ENCODE assay signal across 13 cellular contexts in genomic region chr2:135164431-135164830, GRCh38.
A peak's percentile ranks its signal among the peaks of the same experiment; 100 is the strongest.
DNase-seq lines count a peak whose midpoint lies in the region; ATAC-seq and TF ChIP-seq lines count a peak whose summit lies in the region.
"Had no signal": no experiment of that assay in that cellular context is flagged by ENCODE, and none has a peak within 500 bp of the region (broad histone marks: within the 10 kb centered on the region; RNA-seq: fewer than 3 reads in every experiment).

No MANE protein-coding gene starts in this region.

- no peak overlapping the region for H2BK5ac ChIP-seq in neuronal stem cell (ENCODE audit: low read length)

- H3K9me3 ChIP-seq in adipocyte (ENCODE audit: control insufficient read depth, low read length): no peaks in the 10 kb centered on the region
- H3K9me3 ChIP-seq in spleen: no peaks in the 10 kb centered on the region
- H3K9me3 ChIP-seq in neuronal stem cell (replicated peaks in 1 of 2; ENCODE audit: control insufficient read depth in 2 of 2, insufficient read depth in 1 of 2, low read depth in 1 of 2, low read length in 2 of 2): peaks cover 0 to 5% of the 10 kb centered on the region in 2 donors
- H3K9me3 ChIP-seq: thoracic aorta had no signal

- H3K4me2 ChIP-seq in KMS-11 (peak overlapping the region; percentile 95), neuronal stem cell (ENCODE audit: insufficient read depth, low read length, poor library complexity, severe bottlenecking) (no peak overlapping the region)

- H2AFZ ChIP-seq in KMS-11 (ENCODE audit: low read depth) (no peak overlapping the region), neuronal stem cell (ENCODE audit: low read length) (no peak overlapping the region)

- no peak for TF ChIP-seq POLR2A in spleen (IDR thresholded peaks at IDR 0.05)

- TF ChIP-seq CTCF in AG10803 (conservative IDR thresholded peaks at IDR 0.05; ENCODE audit: low read length) (no peak), KMS-11 (conservative IDR thresholded peaks at IDR 0.05; ENCODE audit: low read depth, low read length) (no peak), spleen (IDR thresholded peaks at IDR 0.05 in 8 of 11, conservative IDR thresholded peaks at IDR 0.05 in 3 of 11) (no peak)

- DNase-seq in AG10803 (ENCODE audit: low read depth) (peak; percentile 66), adipocyte (ENCODE audit: low read depth) (peak; percentile 55), islet precursor cell (peak; percentile 85), SHP77 (lab: John Stamatoyannopoulos, UW) (no peak), spleen (no peak), neuronal stem cell (ENCODE audit: low spot score) (no peak)
- DNase-seq: activated gamma-delta T cell; DMS53; NCI-H1092; stimulated activated CD4-positive, alpha-beta T cell treated with anti-CD3 and anti-CD28 coated beads, Interleukin-4, amount 100 ng/mL, for 4 hours had no signal

- no peak overlapping the region for H3K18ac ChIP-seq in neuronal stem cell (ENCODE audit: low read length)

- H3K79me1 ChIP-seq in neuronal stem cell (ENCODE audit: low read depth, low read length): no peaks in the 10 kb centered on the region

- H4K8ac ChIP-seq in neuronal stem cell (ENCODE audit: low read depth, low read length): no peak overlapping the region

- no peak overlapping the region for H4K91ac ChIP-seq in neuronal stem cell (ENCODE audit: low read depth, low read length, poor library complexity)

- H3K4me3 ChIP-seq in AG10803 (ENCODE audit: low read length) (no peak overlapping the region), KMS-11 (IDR thresholded peaks at IDR 0.05; ENCODE audit: insufficient read depth, low read depth, low read length) (no peak overlapping the region), adipocyte (ENCODE audit: low read length) (no peak overlapping the region), spleen (no peak overlapping the region), neuronal stem cell (ENCODE audit: low read length in 2 of 2) (peak overlapping the region in 1 of 2 donors; percentile 50)
- H3K4me3 ChIP-seq: thoracic aorta had no signal

- ATAC-seq in HG02852 (IDR thresholded peaks at IDR 0.05; ENCODE audit: unreplicated experiment): no peak

- intact Hi-C loops in spleen (cut with DNase I; ENCODE audit: low total_unique reads): no loop called here

- no peak overlapping the region for H3K23ac ChIP-seq in neuronal stem cell (ENCODE audit: low read depth, low read length, poor library complexity)

- no peak overlapping the region for H3K14ac ChIP-seq in neuronal stem cell (ENCODE audit: low read length)

- H2BK12ac ChIP-seq in neuronal stem cell (ENCODE audit: low read length): no peak overlapping the region

- no peaks in the 10 kb centered on the region for H4K20me1 ChIP-seq in KMS-11 (ENCODE audit: insufficient read depth)

- no peak overlapping the region for H2BK120ac ChIP-seq in neuronal stem cell (ENCODE audit: low read depth, low read length)

- H3K36me3 ChIP-seq in KMS-11 (ENCODE audit: insufficient read depth): no peaks in the 10 kb centered on the region
- peaks cover 79% of the 10 kb centered on the region for H3K36me3 ChIP-seq in adipocyte (ENCODE audit: control insufficient read depth, insufficient read depth, low read length, severe bottlenecking)
- peaks cover 0 to 99% (median 57%) of the 10 kb centered on the region in 6 donors for H3K36me3 ChIP-seq in spleen
- H3K36me3 ChIP-seq in neuronal stem cell (replicated peaks in 1 of 2; ENCODE audit: control insufficient read depth in 2 of 2, insufficient read depth in 2 of 2, low read length in 2 of 2): peaks cover 13 to 87% of the 10 kb centered on the region in 2 donors

- peaks cover 84% of the 10 kb centered on the region for H3K4me1 ChIP-seq in KMS-11 (ENCODE audit: low read depth, poor library complexity, severe bottlenecking)
- peaks cover 14% of the 10 kb centered on the region for H3K4me1 ChIP-seq in adipocyte (ENCODE audit: control insufficient read depth, insufficient read depth, low read length)
- no peaks in the 10 kb centered on the region for H3K4me1 ChIP-seq in spleen
- no peaks in the 10 kb centered on the region for H3K4me1 ChIP-seq in neuronal stem cell (ENCODE audit: control insufficient read depth in 2 of 2, insufficient read depth in 1 of 2, low read depth in 1 of 2, low read length in 2 of 2)

- no peaks in the 10 kb centered on the region for H3K27me3 ChIP-seq in KMS-11 (ENCODE audit: insufficient read depth, low read depth)
- no peaks in the 10 kb centered on the region for H3K27me3 ChIP-seq in adipocyte (replicated peaks; ENCODE audit: control insufficient read depth, insufficient read depth, low read length)
- H3K27me3 ChIP-seq in spleen (replicated peaks in 1 of 7): no peaks in the 10 kb centered on the region
- no peaks in the 10 kb centered on the region for H3K27me3 ChIP-seq in neuronal stem cell (ENCODE audit: control insufficient read depth in 3 of 3, insufficient read depth in 3 of 3, low read depth in 1 of 3, low read length in 3 of 3)

- no peak overlapping the region for H3K9ac ChIP-seq in KMS-11
- no peak overlapping the region for H3K9ac ChIP-seq in adipocyte (ENCODE audit: low read length)
- no peak overlapping the region for H3K9ac ChIP-seq in neuronal stem cell (ENCODE audit: low read depth, low read length, poor library complexity)

- no peak overlapping the region for H2AK5ac ChIP-seq in neuronal stem cell (ENCODE audit: low read depth, low read length)

- no peak overlapping the region for H2BK15ac ChIP-seq in neuronal stem cell (ENCODE audit: low read length)

- H3K4ac ChIP-seq in neuronal stem cell (ENCODE audit: low read length): no peak overlapping the region

- 85 to 97% (median 92%) methylated on average over 3 of the region's 3 CpGs for WGBS in spleen, 5 donors
- WGBS in neuronal stem cell (ENCODE audit: extremely low coverage in 2 of 2, insufficient read length in 2 of 2, insufficient replicate concordance in 1 of 2), 2 donors: no CpG with 5 or more reads among the region's 3 CpGs

- H3K79me2 ChIP-seq in KMS-11 (ENCODE audit: insufficient read depth, low read depth): no peaks in the 10 kb centered on the region

- H3K27ac ChIP-seq in KMS-11: peak overlapping the region; percentile 82
- no peak overlapping the region for H3K27ac ChIP-seq in spleen
- no peak overlapping the region for H3K27ac ChIP-seq in neuronal stem cell (replicated peaks; ENCODE audit: low read length)
- H3K27ac ChIP-seq: thoracic aorta had no signal

Comparison
In these comparisons a context has a peak if more than half of its experiments do, and no peak if none do; other contexts are left out.
1. DNase-seq: peak in AG10803 (single experiment), adipocyte (single experiment) and islet precursor cell (single experiment); none in SHP77 (0 of 2), spleen (single experiment) and neuronal stem cell (single experiment).